Comparison of ENCODE assay signal across 1 cellular context in genomic region chr6:53306819-53307347, GRCh38.
TF ChIP-seq lines count a peak whose summit lies in the region.

No MANE protein-coding gene starts in this region.

TF ChIP-seq in HepG2, 621 proteins besides CTCF, POLR2A, EP300 and RAD21 (continued from another document and continues in another):
- TF ChIP-seq ZNF333 (CRISPR knock-in tag; IDR thresholded peaks at IDR 0.05; ENCODE audit: borderline replicate concordance), result no peak
- no peak for TF ChIP-seq ZNF607 (CRISPR knock-in tag; IDR thresholded peaks at IDR 0.05; ENCODE audit: borderline replicate concordance)
- no peak for TF ChIP-seq DNMT1 (CRISPR knock-in tag; IDR thresholded peaks at IDR 0.05)
- no peak for TF ChIP-seq SIN3A (IDR thresholded peaks at IDR 0.05; ENCODE audit: borderline replicate concordance, low read depth, low read length)
- TF ChIP-seq MXD3 (CRISPR knock-in tag; IDR thresholded peaks at IDR 0.05), result no peak
- no peak for TF ChIP-seq PHB2 (IDR thresholded peaks at IDR 0.05; ENCODE audit: partially characterized antibody)
- TF ChIP-seq ZNF609 (CRISPR knock-in tag; IDR thresholded peaks at IDR 0.05; ENCODE audit: borderline replicate concordance), result no peak
- TF ChIP-seq XRCC5 (optimal IDR thresholded peaks at IDR 0.05; ENCODE audit: low read length), result peak; percentile 44
- no peak for TF ChIP-seq KMT2B (CRISPR knock-in tag; IDR thresholded peaks at IDR 0.05)
- TF ChIP-seq PBX3 (CRISPR knock-in tag; IDR thresholded peaks at IDR 0.05; ENCODE audit: borderline replicate concordance), result no peak
- TF ChIP-seq ZNF879 (CRISPR knock-in tag; IDR thresholded peaks at IDR 0.05), result no peak
- no peak for TF ChIP-seq RNF2 (conservative IDR thresholded peaks at IDR 0.05; ENCODE audit: low read depth)
- peak; percentile 28; the same call in 1 of the 2 replicates for TF ChIP-seq ZNF136 (CRISPR knock-in tag; IDR thresholded peaks at IDR 0.05; ENCODE audit: low read depth)
- no peak for TF ChIP-seq FOXK1 (CRISPR knock-in tag; IDR thresholded peaks at IDR 0.05; ENCODE audit: borderline replicate concordance, low read depth)
- TF ChIP-seq ARID5B (CRISPR knock-in tag; IDR thresholded peaks at IDR 0.05), result peak; percentile 65; the same call in 1 of the 2 replicates
- no peak for TF ChIP-seq ZNF367 (CRISPR knock-in tag; IDR thresholded peaks at IDR 0.05; ENCODE audit: borderline replicate concordance)
- 0 out of 2 replicates have a peak, but pooled peaks have one; percentile 53 for TF ChIP-seq ZNF710 (CRISPR knock-in tag; IDR thresholded peaks at IDR 0.05; ENCODE audit: borderline replicate concordance)
- TF ChIP-seq ZNF746 (CRISPR knock-in tag; IDR thresholded peaks at IDR 0.05), result no peak
- TF ChIP-seq HNF1B (CRISPR knock-in tag; IDR thresholded peaks at IDR 0.05), result no peak; the same call in 1 of the 2 replicates
- no peak for TF ChIP-seq ZBTB20 (CRISPR knock-in tag; IDR thresholded peaks at IDR 0.05; ENCODE audit: borderline replicate concordance, low read depth)
- TF ChIP-seq BRCA1 (CRISPR knock-in tag; IDR thresholded peaks at IDR 0.05), result no peak
- peak; percentile 96 for TF ChIP-seq ARID3A (IDR thresholded peaks at IDR 0.05; ENCODE audit: low read depth, low read length)
- no peak for TF ChIP-seq ZNF281 (CRISPR knock-in tag; IDR thresholded peaks at IDR 0.05; ENCODE audit: borderline replicate concordance)
- no peak for TF ChIP-seq U2AF1 (optimal IDR thresholded peaks at IDR 0.05; ENCODE audit: low read depth, low read length)
- no peak for TF ChIP-seq SP2 (CRISPR knock-in tag; IDR thresholded peaks at IDR 0.05)
- TF ChIP-seq HNRNPUL1 (IDR thresholded peaks at IDR 0.05; ENCODE audit: low read depth, low read length), result no peak
- TF ChIP-seq PAWR (CRISPR knock-in tag; IDR thresholded peaks at IDR 0.05; ENCODE audit: borderline replicate concordance), result no peak
- TF ChIP-seq ZFP91 (CRISPR knock-in tag; IDR thresholded peaks at IDR 0.05; ENCODE audit: borderline replicate concordance), result no peak
- TF ChIP-seq ZNF614 (CRISPR knock-in tag; IDR thresholded peaks at IDR 0.05; ENCODE audit: borderline replicate concordance), result peak; percentile 43; the same call in 1 of the 2 replicates
- no peak for TF ChIP-seq ZNF510 (CRISPR knock-in tag; IDR thresholded peaks at IDR 0.05; ENCODE audit: low read depth)
- TF ChIP-seq KDM1A (CRISPR knock-in tag; IDR thresholded peaks at IDR 0.05), result peak; percentile 44; the same call in 1 of the 2 replicates
- no peak for TF ChIP-seq ZNF10 (CRISPR knock-in tag; IDR thresholded peaks at IDR 0.05; ENCODE audit: borderline replicate concordance, low read depth)
- TF ChIP-seq NFKBIZ (CRISPR knock-in tag; IDR thresholded peaks at IDR 0.05), result no peak
- no peak for TF ChIP-seq ZNF878 (CRISPR knock-in tag; IDR thresholded peaks at IDR 0.05)
- no peak for TF ChIP-seq TCF12 (IDR thresholded peaks at IDR 0.05)
- TF ChIP-seq TCF12 (CRISPR knock-in tag; IDR thresholded peaks at IDR 0.05), result no peak
- TF ChIP-seq KLF9 (CRISPR knock-in tag; IDR thresholded peaks at IDR 0.05; ENCODE audit: low read depth), result no peak
- no peak for TF ChIP-seq SMARCE1 (IDR thresholded peaks at IDR 0.05; ENCODE audit: borderline replicate concordance)
